In the genomic region with DNA sequence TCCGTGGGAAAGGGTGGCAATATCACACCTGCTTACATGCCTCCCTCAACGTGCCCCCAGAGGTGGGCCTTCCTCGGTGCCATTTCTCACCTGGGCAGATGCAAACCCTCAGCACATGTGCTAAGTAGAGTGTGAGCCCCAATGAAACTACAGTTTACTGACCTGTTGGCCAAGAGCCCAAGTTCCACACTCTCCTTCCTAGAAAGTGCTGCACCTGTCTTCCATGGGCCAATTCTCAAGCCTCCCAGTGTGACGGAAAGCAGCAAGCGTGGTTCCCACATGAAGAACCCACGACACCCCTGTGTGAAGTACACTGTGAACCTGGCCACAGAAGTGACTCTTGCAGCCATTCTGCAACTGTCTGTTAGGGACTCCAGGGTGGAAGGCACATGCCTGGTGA, we compare ENCODE assay signal across 1 cellular context.
TF ChIP-seq lines count a peak whose summit lies in the region.

No MANE protein-coding gene starts in this region.

TF ChIP-seq in H1, 55 proteins besides CTCF, POLR2A, EP300 and RAD21 (continued from another document):
- TF ChIP-seq TBP (IDR thresholded peaks at IDR 0.05; ENCODE audit: low read depth, low read length) (no peak), SIRT6 (IDR thresholded peaks at IDR 0.05; ENCODE audit: low read length) (no peak), SP1 (IDR thresholded peaks at IDR 0.05; ENCODE audit: low read depth, low read length) (no peak), TAF1 (IDR thresholded peaks at IDR 0.05; ENCODE audit: low read depth, low read length) (no peak), SRF (IDR thresholded peaks at IDR 0.05; ENCODE audit: low read depth, low read length) (no peak)
